In genomic region chr14:102805941-102806340, GRCh38 we compare ENCODE assay signal across 11 cellular contexts. TPM values are rescaled to one million over a fixed set of nuclear protein-coding genes. Genes with fewer than 3 reads are reported as not detected.
DNase-seq lines count a peak whose midpoint lies in the region; TF ChIP-seq lines count a peak whose summit lies in the region.
"Had no signal": no experiment of that assay in that cellular context is flagged by ENCODE, and none has a peak within 500 bp of the region (broad histone marks: within the 10 kb centered on the region; RNA-seq: fewer than 3 reads in every experiment).

No MANE protein-coding gene starts in this region.

- H3K36me3 ChIP-seq in Peyer's patch (no peaks in the 10 kb centered on the region), MG63 (no peaks in the 10 kb centered on the region)

- H3K36me3 Mint-ChIP-seq in activated naive CD4-positive, alpha-beta T cell treated with anti-CD3 and anti-CD28 coated beads, Interleukin-2, amount 10 ng/mL, durations not matched to agents 7 days and 5 days: peaks cover 12% of the 10 kb centered on the region
- H3K36me3 Mint-ChIP-seq in stimulated activated naive CD8-positive, alpha-beta T cell treated with anti-CD3 and anti-CD28 coated beads, Interleukin-15, Interleukin-2, amounts not matched to agents 100 ng/mL and 50 ng/mL, for 24 hours (ENCODE audit: low read depth): peaks cover 54% of the 10 kb centered on the region

- H3K27ac ChIP-seq in Peyer's patch: peak overlapping the region; percentile 27 to 74 (median 63)

- H3K27me3 ChIP-seq in Peyer's patch (no peaks in the 10 kb centered on the region), MG63 (no peaks in the 10 kb centered on the region)

- no peaks in the 10 kb centered on the region for H3K27me3 Mint-ChIP-seq in activated naive CD4-positive, alpha-beta T cell treated with anti-CD3 and anti-CD28 coated beads, Interleukin-2, amount 10 ng/mL, durations not matched to agents 7 days and 5 days
- no peaks in the 10 kb centered on the region for H3K27me3 Mint-ChIP-seq in stimulated activated naive CD8-positive, alpha-beta T cell treated with anti-CD3 and anti-CD28 coated beads, Interleukin-15, Interleukin-2, amounts not matched to agents 100 ng/mL and 50 ng/mL, for 24 hours

- H3K4me3 ChIP-seq in Peyer's patch (no peak overlapping the region), choroid plexus epithelial cell (ENCODE audit: low read depth, low read length) (no peak overlapping the region), MG63 (no peak overlapping the region)

- no peaks in the 10 kb centered on the region for H3K9me3 Mint-ChIP-seq in activated naive CD4-positive, alpha-beta T cell treated with anti-CD3 and anti-CD28 coated beads, Interleukin-2, amount 10 ng/mL, durations not matched to agents 7 days and 5 days
- no peaks in the 10 kb centered on the region for H3K9me3 Mint-ChIP-seq in stimulated activated naive CD8-positive, alpha-beta T cell treated with anti-CD3 and anti-CD28 coated beads, Interleukin-15, Interleukin-2, amounts not matched to agents 100 ng/mL and 50 ng/mL, for 24 hours

- peaks cover 66% of the 10 kb centered on the region for H3K4me1 Mint-ChIP-seq in activated naive CD4-positive, alpha-beta T cell treated with anti-CD3 and anti-CD28 coated beads, Interleukin-2, amount 10 ng/mL, durations not matched to agents 7 days and 5 days
- peaks cover 84% of the 10 kb centered on the region for H3K4me1 Mint-ChIP-seq in stimulated activated naive CD8-positive, alpha-beta T cell treated with anti-CD3 and anti-CD28 coated beads, Interleukin-15, Interleukin-2, amounts not matched to agents 100 ng/mL and 50 ng/mL, for 24 hours (ENCODE audit: low read depth)

- H3K4me3 Mint-ChIP-seq in activated naive CD4-positive, alpha-beta T cell treated with anti-CD3 and anti-CD28 coated beads, Interleukin-2, amount 10 ng/mL, durations not matched to agents 7 days and 5 days: peak overlapping the region; percentile 13
- peak overlapping the region; percentile 79 for H3K4me3 Mint-ChIP-seq in stimulated activated naive CD8-positive, alpha-beta T cell treated with anti-CD3 and anti-CD28 coated beads, Interleukin-15, Interleukin-2, amounts not matched to agents 100 ng/mL and 50 ng/mL, for 24 hours

- H3K9me3 ChIP-seq in Peyer's patch (no peaks in the 10 kb centered on the region), MG63 (no peaks in the 10 kb centered on the region)

- peak; percentile 28 for DNase-seq in activated naive CD4-positive, alpha-beta T cell treated with anti-CD3 and anti-CD28 coated beads, Interleukin-2, amount 10 ng/mL, durations not matched to agents 7 days and 5 days
- no peak for DNase-seq in activated naive CD4-positive, alpha-beta T cell treated with Interleukin-2 at 50 U/mL for 16 hours
- DNase-seq in Peyer's patch (no peak), choroid plexus epithelial cell (ENCODE audit: low read depth) (no peak), NCI-H82 (lab: John Stamatoyannopoulos, UW) (no peak), putamen (ENCODE audit: low spot score) (no peak), MG63 (no peak)
- DNase-seq: NCI-H1417 treated with DMSO at 0.1 percent for 48 hours, NCI-H510A treated with DMSO at 0.1 percent for 48 hours, posterior cingulate gyrus had no signal

- peak overlapping the region; percentile 93 for H3K27ac Mint-ChIP-seq in activated naive CD4-positive, alpha-beta T cell treated with anti-CD3 and anti-CD28 coated beads, Interleukin-2, amount 10 ng/mL, durations not matched to agents 7 days and 5 days
- H3K27ac Mint-ChIP-seq in stimulated activated naive CD8-positive, alpha-beta T cell treated with anti-CD3 and anti-CD28 coated beads, Interleukin-15, Interleukin-2, amounts not matched to agents 100 ng/mL and 50 ng/mL, for 24 hours: peak overlapping the region; percentile 99

- H3K4me1 ChIP-seq in Peyer's patch: peaks cover 0 to 20% (median 11%) of the 10 kb centered on the region in 4 donors

- no peak for TF ChIP-seq POLR2A in Peyer's patch (IDR thresholded peaks at IDR 0.05)

- TF ChIP-seq CTCF in Peyer's patch (IDR thresholded peaks at IDR 0.05): no peak
- TF ChIP-seq CTCF in choroid plexus epithelial cell (conservative IDR thresholded peaks at IDR 0.05; ENCODE audit: low read depth, low read length): peak; percentile 13

- CTCF ChIA-PET in activated naive CD4-positive, alpha-beta T cell treated with anti-CD3 and anti-CD28 coated beads, Interleukin-2, amount 10 ng/mL, durations not matched to agents 7 days and 5 days (lab: Charles Lee): interaction anchor here (1.0 kb wide), 1 partner anchor 17 kb away, joined by 3 read pairs; no protein-coding TSS in a partner anchor

RNA-seq across cellular contexts. Expression of gene TRAF3, which starts 28.7 kb away (rescaled TPM):
- 10 to 100 TPM; 31.7 to 47.8 (median 41.8) TPM for total RNA-seq in Peyer's patch
- total RNA-seq in MG63 (2014; rRNA removed; shearing (Covaris generic); ENCODE audit: low replicate concordance): 10.8 and 12.0 TPM in 2 replicates
